ENCODE assay signal across 8 cellular contexts in genomic region chr11:86869966-86870570, GRCh38.
A peak's percentile ranks its signal among the peaks of the same experiment; 100 is the strongest.
DNase-seq lines count a peak whose midpoint lies in the region; ATAC-seq and TF ChIP-seq lines count a peak whose summit lies in the region.

No MANE protein-coding gene starts in this region.

- BruUV-seq in OCI-LY7 (replicated peaks; lab: Mats Ljungman, UMichigan): no TSS peak

- H3K4me3 Mint-ChIP-seq in CD14-positive monocyte: no peak overlapping the region

- no peak overlapping the region for H3K27ac ChIP-seq in OCI-LY7 (ENCODE audit: low read depth, low read length, poor library complexity, severe bottlenecking)

- TF ChIP-seq CTCF in CD14-positive monocyte (IDR thresholded peaks at IDR 0.05): peak; percentile 80
- peak; percentile 87 for TF ChIP-seq CTCF in OCI-LY7 (conservative IDR thresholded peaks at IDR 0.05; ENCODE audit: low read length)

- H3K9me3 Mint-ChIP-seq in CD14-positive monocyte: peaks cover 0 to 3% (median 0%) of the 10 kb centered on the region in 7 donors

- H3K27ac Mint-ChIP-seq in CD14-positive monocyte: no peak overlapping the region

- H3K9me2 ChIP-seq in OCI-LY7 (ENCODE audit: insufficient read depth, low read length): no peaks in the 10 kb centered on the region

- peaks cover 6% of the 10 kb centered on the region for H3K4me1 Mint-ChIP-seq in CD14-positive monocyte

- no peak overlapping the region for H3K4me3 ChIP-seq in OCI-LY7 (ENCODE audit: low read depth, low read length, poor library complexity, severe bottlenecking)

- no peaks in the 10 kb centered on the region for H3K9me3 ChIP-seq in OCI-LY7 (ENCODE audit: low read length)

- POLR2A ChIA-PET in OCI-LY7 (lab: Charles Lee): interaction anchor here (1.0 kb wide), 1 partner anchor 51 kb away, joined by 3 read pairs; no protein-coding TSS in a partner anchor

- H3K79me2 ChIP-seq in OCI-LY7 (ENCODE audit: insufficient read depth, low read depth, low read length): no peaks in the 10 kb centered on the region

- H3K27me3 Mint-ChIP-seq in CD14-positive monocyte (ENCODE audit: low read depth in 3 of 3): no peaks in the 10 kb centered on the region

- H2AFZ ChIP-seq in OCI-LY7 (ENCODE audit: low read length): no peak overlapping the region; the same call in 1 of the 2 replicates

- CTCF ChIA-PET in OCI-LY7 (lab: Charles Lee; ENCODE audit: unreplicated experiment): no interaction called here

- peak; percentile 79 for ATAC-seq in GM19023 (IDR thresholded peaks at IDR 0.05; ENCODE audit: unreplicated experiment)
- ATAC-seq in HG03442 (IDR thresholded peaks at IDR 0.05; ENCODE audit: unreplicated experiment): peak; percentile 83
- no peak for ATAC-seq in GM18520 (IDR thresholded peaks at IDR 0.05; ENCODE audit: unreplicated experiment)

- no peaks in the 10 kb centered on the region for H3K36me3 Mint-ChIP-seq in CD14-positive monocyte

- H3K4me1 ChIP-seq in OCI-LY7 (ENCODE audit: insufficient read depth, low read length, poor library complexity, severe bottlenecking): no peaks in the 10 kb centered on the region

- no peak for DNase-seq in CD14-positive monocyte (ENCODE audit: low spot score)
- DNase-seq in OCI-LY7 (ENCODE audit: low spot score): peak; percentile 53
- peak; percentile 7 for DNase-seq in activated gamma-delta T cell treated with anti-CD3 and anti-CD28 coated beads, Interleukin-2, amount 50 U/mL, for 16 hours (ENCODE audit: low read depth)
- DNase-seq in glomerular visceral epithelial cell (ENCODE audit: extremely low spot score): peak; percentile 49
- peak; percentile 83 for DNase-seq in posterior vena cava (ENCODE audit: low spot score)

- no peak overlapping the region for H3K4me2 ChIP-seq in OCI-LY7 (ENCODE audit: low read length)

- no peaks in the 10 kb centered on the region for H3K36me3 ChIP-seq in OCI-LY7 (ENCODE audit: insufficient read depth, low read length)

- intact Hi-C loops in CD14-positive monocyte (cut with micrococcal nuclease): no loop called here
- intact Hi-C loops in OCI-LY7 (cut with micrococcal nuclease; ENCODE audit: unreplicated experiment): loop anchor here (2.0 to 5.0 kb wide), 2 partner anchors 49 to 422 kb away; no protein-coding TSS in a partner anchor
- intact Hi-C loops in posterior vena cava (cut with DNase I): loop anchor here in 1 of 2 donors (5.0 kb wide), 1 partner anchor 52 kb away; no protein-coding TSS in a partner anchor

- H4K20me1 ChIP-seq in OCI-LY7 (ENCODE audit: insufficient read depth, low read length): no peaks in the 10 kb centered on the region
